ENCODE assay signal across 1 cellular context in the genomic region with DNA sequence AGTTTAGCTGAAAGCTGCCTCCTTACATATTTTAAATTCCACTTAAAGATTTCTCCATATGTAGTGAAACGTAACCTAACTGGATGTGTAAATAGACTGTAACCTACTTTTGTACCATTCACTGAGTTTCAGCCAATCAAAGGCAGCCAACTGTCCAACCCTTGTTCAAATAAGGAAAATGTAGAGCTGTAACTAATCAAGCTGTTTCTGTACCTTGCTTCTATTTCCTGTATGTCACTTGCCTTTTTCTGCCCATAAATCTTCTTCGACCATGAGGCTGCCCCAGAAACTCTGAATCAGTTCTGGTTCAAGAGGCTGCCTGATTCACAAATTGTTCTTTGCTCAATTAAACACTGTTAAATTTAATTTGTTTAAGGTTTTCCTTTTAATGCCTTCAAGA.
TF ChIP-seq lines count a peak whose summit lies in the region.

No MANE protein-coding gene starts in this region.

TF ChIP-seq in H1, 55 proteins besides CTCF, POLR2A, EP300 and RAD21 (continued from another document):
- TF ChIP-seq TBP (IDR thresholded peaks at IDR 0.05; ENCODE audit: low read depth, low read length): no peak
- TF ChIP-seq CEBPB (IDR thresholded peaks at IDR 0.05; ENCODE audit: low read depth, low read length): no peak
- no peak for TF ChIP-seq FOSL1 (IDR thresholded peaks at IDR 0.05; ENCODE audit: insufficient read depth, low read depth, low read length)
- TF ChIP-seq JUND (IDR thresholded peaks at IDR 0.05; ENCODE audit: low read length): no peak
- TF ChIP-seq RXRA (IDR thresholded peaks at IDR 0.05; ENCODE audit: insufficient read depth, low read depth, low read length): no peak
- TF ChIP-seq, protein P1, sequence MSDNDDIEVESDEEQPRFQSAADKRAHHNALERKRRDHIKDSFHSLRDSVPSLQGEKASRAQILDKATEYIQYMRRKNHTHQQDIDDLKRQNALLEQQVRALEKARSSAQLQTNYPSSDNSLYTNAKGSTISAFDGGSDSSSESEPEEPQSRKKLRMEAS (IDR thresholded peaks at IDR 0.05): no peak
- no peak for TF ChIP-seq KDM5A (IDR thresholded peaks at IDR 0.05; ENCODE audit: low read length)
- TF ChIP-seq CBX5 (IDR thresholded peaks at IDR 0.05; ENCODE audit: low read depth, low read length): no peak
- TF ChIP-seq CBX8 (IDR thresholded peaks at IDR 0.05; ENCODE audit: borderline replicate concordance, low read depth, low read length): no peak
